In the genomic region with DNA sequence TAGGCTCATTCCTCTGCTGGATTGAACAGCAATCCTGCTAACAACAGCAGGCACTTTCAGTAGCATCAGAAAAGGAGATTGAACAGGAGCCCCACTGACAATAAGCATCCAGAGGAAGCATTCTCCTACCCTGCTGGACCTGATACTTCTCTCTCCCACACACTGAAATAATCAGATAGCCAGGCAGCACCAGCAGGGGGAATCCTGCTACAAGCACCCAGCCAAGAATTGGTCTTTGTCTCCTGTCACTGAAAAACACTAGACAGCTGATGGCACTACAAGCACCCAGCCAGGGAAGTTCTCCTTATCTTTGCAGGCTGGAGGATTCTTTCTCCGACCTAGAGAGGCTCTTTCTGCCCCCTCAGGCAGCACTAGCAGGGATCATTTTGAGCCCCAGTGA, we compare ENCODE assay signal across 21 cellular contexts.
DNase-seq lines count a peak whose midpoint lies in the region; ATAC-seq and TF ChIP-seq lines count a peak whose summit lies in the region.
"Had no signal": no experiment of that assay in that cellular context is flagged by ENCODE, and none has a peak within 500 bp of the region (broad histone marks: within the 10 kb centered on the region; RNA-seq: fewer than 3 reads in every experiment).

No MANE protein-coding gene starts in this region.

- H3K27me3 ChIP-seq in kidney epithelial cell (ENCODE audit: control insufficient read depth, insufficient read depth, low read length) (no peaks in the 10 kb centered on the region), spleen (replicated peaks in 1 of 7) (no peaks in the 10 kb centered on the region)
- H3K27me3 ChIP-seq: gastrocnemius medialis had no signal

- H3K36me3 ChIP-seq in kidney epithelial cell (ENCODE audit: control insufficient read depth, insufficient read depth, low read length) (no peaks in the 10 kb centered on the region), spleen (no peaks in the 10 kb centered on the region)
- H3K36me3 ChIP-seq: gastrocnemius medialis had no signal

- peak; percentile 4 for DNase-seq in HT-29 (ENCODE audit: low spot score)
- peak in 1 of 2 donors; percentile 0 for DNase-seq in cardiac fibroblast (ENCODE audit: low read depth in 2 of 2)
- no peak for DNase-seq in kidney epithelial cell (ENCODE audit: low read depth)
- no peak for DNase-seq in spleen
- DNase-seq in NCI-H146 (lab: John Stamatoyannopoulos, UW) = no peak
- DNase-seq in NCI-H128 (lab: John Stamatoyannopoulos, UW; ENCODE audit: unreplicated experiment) = no peak
- DNase-seq: activated CD8-positive, alpha-beta memory T cell treated with anti-CD3 and anti-CD28 coated beads, Interleukin-2, amount 10 ng/mL, durations not matched to agents 7 days and 5 days; activated effector memory CD4-positive, alpha-beta T cell treated with Interleukin-2 at 50 U/mL for 16 hours; amygdala; gastrocnemius medialis; GF-D8; naive thymus-derived CD4-positive, alpha-beta T cell; NCI-H1694; NCI-H345; posterior cingulate gyrus; SHP77 treated with DMSO at 0.1 percent for 48 hours; small intestine; T-helper 2 cell had no signal

- no peak for TF ChIP-seq POLR2A in spleen (IDR thresholded peaks at IDR 0.05)

- intact Hi-C loops in spleen (cut with DNase I; ENCODE audit: low total_unique reads) = no loop called here

- TF ChIP-seq CTCF in C4-2B (conservative IDR thresholded peaks at IDR 0.05) = peak; percentile 15; the same call in 1 of the 2 replicates
- peak; percentile 6 for TF ChIP-seq CTCF in cardiac fibroblast (IDR thresholded peaks at IDR 0.05; ENCODE audit: low read depth, low read length)
- TF ChIP-seq CTCF in kidney epithelial cell (IDR thresholded peaks at IDR 0.05; ENCODE audit: insufficient read depth, low read length, poor library complexity, severe bottlenecking) = peak; percentile 6
- TF ChIP-seq CTCF in spleen (IDR thresholded peaks at IDR 0.05 in 8 of 11, conservative IDR thresholded peaks at IDR 0.05 in 3 of 11) = no peak

- ATAC-seq in HG03175 (IDR thresholded peaks at IDR 0.05; ENCODE audit: unreplicated experiment) = no peak
- ATAC-seq: activated CD8-positive, alpha-beta memory T cell treated with anti-CD3 and anti-CD28 coated beads, Interleukin-2, amount 10 ng/mL, durations not matched to agents 7 days and 5 days; gastrocnemius medialis; naive thymus-derived CD4-positive, alpha-beta T cell had no signal

- H3K4me1 ChIP-seq in spleen = no peaks in the 10 kb centered on the region
- H3K4me1 ChIP-seq: gastrocnemius medialis had no signal

- no peak overlapping the region for H3K4me3 ChIP-seq in cardiac fibroblast (replicated peaks in 1 of 2; ENCODE audit: low read depth in 2 of 2, low read length in 2 of 2)
- no peak overlapping the region for H3K4me3 ChIP-seq in kidney epithelial cell (ENCODE audit: low read depth, low read length)
- no peak overlapping the region for H3K4me3 ChIP-seq in spleen
- H3K4me3 ChIP-seq: gastrocnemius medialis, lung had no signal

- no peak overlapping the region for H3K27ac ChIP-seq in C4-2B
- H3K27ac ChIP-seq in spleen = no peak overlapping the region
- H3K27ac ChIP-seq: gastrocnemius medialis had no signal

- H3K9me3 ChIP-seq in spleen = peaks cover 0 to 20% (median 0%) of the 10 kb centered on the region in 8 donors
- H3K9me3 ChIP-seq: gastrocnemius medialis had no signal

- WGBS in spleen, 5 donors = 0 to 56% (median 20%) methylated on average over 1 of the region's 1 CpG

Comparison
In these comparisons a context has a peak if more than half of its experiments do, and no peak if none do; other contexts are left out.
1. CTCF ChIP-seq: peak in C4-2B (single experiment), cardiac fibroblast (single experiment) and kidney epithelial cell (single experiment); none in spleen (0 of 11).